Comparison of ENCODE assay signal across 1 cellular context in genomic region chr22:36201630-36202312, GRCh38.
TF ChIP-seq lines count a peak whose summit lies in the region.

Gene APOL4, minus strand, starts transcription at chr22:36201809. Its CDS starts 75 bp downstream, at chr22:36201734.

TF ChIP-seq in K562, 482 proteins besides CTCF, POLR2A, EP300 and RAD21 (continued from another document):
- TF ChIP-seq TAF1 (IDR thresholded peaks at IDR 0.05; ENCODE audit: control insufficient read depth, extremely low read depth, insufficient read depth, low read length, severe bottlenecking): peak; percentile 14
- no peak for TF ChIP-seq ETV1 (tag; conservative IDR thresholded peaks at IDR 0.05; ENCODE audit: low read depth)
- TF ChIP-seq CBFA2T3 (IDR thresholded peaks at IDR 0.05): peak; percentile 48
